Comparison of ENCODE assay signal across 10 cellular contexts in genomic region chr18:55422456-55423185, GRCh38.
DNase-seq lines count a peak whose midpoint lies in the region; ATAC-seq, FAIRE-seq and TF ChIP-seq lines count a peak whose summit lies in the region.
"Had no signal": no experiment of that assay in that cellular context is flagged by ENCODE, and none has a peak within 500 bp of the region (broad histone marks: within the 10 kb centered on the region; RNA-seq: fewer than 3 reads in every experiment).

No MANE protein-coding gene starts in this region.

- H3K4me1 ChIP-seq in mammary epithelial cell (ENCODE audit: insufficient read depth, low read length), result peaks cover 10% of the 10 kb centered on the region
- H3K4me1 ChIP-seq in kidney (ENCODE audit: control insufficient read depth in 1 of 2, insufficient read depth in 1 of 2, low read depth in 1 of 2, low read length in 2 of 2), result no peaks in the 10 kb centered on the region
- H3K4me1 ChIP-seq in testis, result peaks cover 2% of the 10 kb centered on the region
- no peaks in the 10 kb centered on the region; the same call in 1 of the 2 replicates for H3K4me1 ChIP-seq in SJCRH30

- dilution Hi-C loops in mammary epithelial cell (cut with HindIII; ENCODE audit: low sequenced_read_pairs), result no loop called here

- no peaks in the 10 kb centered on the region for H3K79me2 ChIP-seq in mammary epithelial cell (ENCODE audit: insufficient read depth, low read length)

- H3K27ac ChIP-seq in mammary epithelial cell (ENCODE audit: insufficient read depth, low read depth, low read length) (peak overlapping the region; percentile 53), kidney (ENCODE audit: low read depth in 2 of 2, low read length in 2 of 2) (no peak overlapping the region), testis (peak overlapping the region; percentile 53 to 84), SJCRH30 (no peak overlapping the region)

- CTCF ChIA-PET in mammary epithelial cell (lab: Charles Lee; ENCODE audit: low non-redundant PET), result no interaction called here

- in situ Hi-C loops in mammary epithelial cell (cut with MboI; ENCODE audit: low sequenced_read_pairs in 2 of 2), result loop anchor here in 1 of 2 donors (25.0 kb wide), 1 partner anchor 365 kb away; no protein-coding TSS in a partner anchor

- no peak for TF ChIP-seq POLR2A in testis (IDR thresholded peaks at IDR 0.05)

- H2AFZ ChIP-seq in mammary epithelial cell (ENCODE audit: low read depth, low read length), result peak overlapping the region; percentile 72

- no peak for ATAC-seq in GM21723 (IDR thresholded peaks at IDR 0.05; ENCODE audit: unreplicated experiment)
- no peak for ATAC-seq in HG02763 (IDR thresholded peaks at IDR 0.05; ENCODE audit: unreplicated experiment)

- no peak for TF ChIP-seq CTCF in mammary epithelial cell (conservative IDR thresholded peaks at IDR 0.05 in 1 of 2, IDR thresholded peaks at IDR 0.05 in 1 of 2; ENCODE audit: extremely low read depth in 1 of 2, insufficient read depth in 1 of 2, low read depth in 1 of 2, low read length in 2 of 2)
- TF ChIP-seq CTCF in kidney (IDR thresholded peaks at IDR 0.05; ENCODE audit: borderline replicate concordance, extremely low read depth, insufficient read depth), result no peak
- no peak for TF ChIP-seq CTCF in testis (IDR thresholded peaks at IDR 0.05)

- BruUV-seq in mammary epithelial cell (replicated peaks; lab: Mats Ljungman, UMichigan), result no TSS peak

- intact Hi-C loops in mammary epithelial cell (cut with micrococcal nuclease) (loop anchor here (2.0 kb wide), 1 partner anchor 166 kb away; the partner anchor contains the start of gene TCF4), kidney (cut with DNase I) (loop anchor here (10.0 kb wide), 1 partner anchor 1152 kb away; no protein-coding TSS in a partner anchor), testis (cut with DNase I; ENCODE audit: low total_unique reads) (no loop called here)

- DNase-seq in M059J (ENCODE audit: low read depth), result peak; percentile 64
- DNase-seq in mammary epithelial cell, result no peak
- no peak for DNase-seq in kidney
- peak; percentile 49 for DNase-seq in testis
- no peak for DNase-seq in SJCRH30
- no peak for DNase-seq in stimulated activated naive CD4-positive, alpha-beta T cell (lab: John Stamatoyannopoulos, UW)
- DNase-seq: stimulated activated CD4-positive, alpha-beta T cell treated with anti-CD3 and anti-CD28 coated beads, Interleukin-1b, Interleukin-23, amount 100 ng/mL, for 48 hours had no signal

- no peak for FAIRE-seq in kidney (lab: Jason Lieb, UNC)
- FAIRE-seq: TTC549 had no signal

- no peaks in the 10 kb centered on the region for H3K27me3 ChIP-seq in mammary epithelial cell (ENCODE audit: insufficient read depth, low read length)
- H3K27me3 ChIP-seq in testis, result no peaks in the 10 kb centered on the region
- no peaks in the 10 kb centered on the region for H3K27me3 ChIP-seq in SJCRH30

- WGBS in mammary epithelial cell (ENCODE audit: low coverage, missing lambda C conversion rate), result 3% methylated on average over 14 of the region's 14 CpGs
- 45 to 49% methylated on average over 14 of the region's 14 CpGs for WGBS in testis, 2 donors

- peak overlapping the region; percentile 94 for H3K4me2 ChIP-seq in mammary epithelial cell (ENCODE audit: insufficient read depth, low read depth, low read length)

- H3K9me3 ChIP-seq in mammary epithelial cell (replicated peaks; ENCODE audit: insufficient read depth, low read length), result no peaks in the 10 kb centered on the region
- H3K9me3 ChIP-seq in kidney (ENCODE audit: control insufficient read depth in 1 of 2, low read length in 2 of 2), result no peaks in the 10 kb centered on the region
- no peaks in the 10 kb centered on the region for H3K9me3 ChIP-seq in testis
- no peaks in the 10 kb centered on the region for H3K9me3 ChIP-seq in SJCRH30 (replicated peaks)

- no peaks in the 10 kb centered on the region for H4K20me1 ChIP-seq in mammary epithelial cell (ENCODE audit: insufficient read depth, low read length)

- H3K4me3 ChIP-seq in mammary epithelial cell (replicated peaks in 1 of 3; ENCODE audit: insufficient read depth in 1 of 3, low read depth in 2 of 3, low read length in 3 of 3) (peak overlapping the region; percentile 44 to 62 (median 53)), kidney (ENCODE audit: low read length in 2 of 2) (peak overlapping the region; percentile 53 to 54), testis (peak overlapping the region; percentile 29 to 40), SJCRH30 (no peak overlapping the region)

- H3K9ac ChIP-seq in mammary epithelial cell (ENCODE audit: insufficient read depth, low read length) (peak overlapping the region; percentile 50), kidney (ENCODE audit: low read length in 2 of 2) (no peak overlapping the region)

- H3K36me3 ChIP-seq in mammary epithelial cell (ENCODE audit: insufficient read depth, low read length) (no peaks in the 10 kb centered on the region), kidney (ENCODE audit: control insufficient read depth in 1 of 2, insufficient read depth in 2 of 2, low read length in 2 of 2) (no peaks in the 10 kb centered on the region), testis (ENCODE audit: low read depth, missing control alignments) (no peaks in the 10 kb centered on the region), SJCRH30 (no peaks in the 10 kb centered on the region)

Comparison
In these comparisons a context has a peak if more than half of its experiments do, and no peak if none do; other contexts are left out.
1. DNase-seq: peak in M059J (single experiment) and testis (single experiment); none in mammary epithelial cell (single experiment), kidney (single experiment), SJCRH30 (0 of 2) and stimulated activated naive CD4-positive, alpha-beta T cell (0 of 6).
2. H3K27ac ChIP-seq: peak in mammary epithelial cell (single experiment) and testis (2 of 2); none in kidney (0 of 2) and SJCRH30 (single experiment).